Comparison of ENCODE assay signal across 26 cellular contexts in genomic region chr21:36204980-36205379, GRCh38.
"Had no signal": no experiment of that assay in that cellular context is flagged by ENCODE, and none has a peak within 500 bp of the region (broad histone marks: within the 10 kb centered on the region; RNA-seq: fewer than 3 reads in every experiment).

No MANE protein-coding gene starts in this region.

- H3K4me1 ChIP-seq: gastroesophageal sphincter, uterus had no signal

- H3K4me3 ChIP-seq: coronary artery, esophagus squamous epithelium, gastroesophageal sphincter, lung, pancreas, stomach, suprapubic skin, uterus had no signal

- H3K27me3 ChIP-seq: esophagus squamous epithelium, gastroesophageal sphincter, neutrophil, pancreas, stomach, suprapubic skin, uterus had no signal

- DNase-seq: activated CD4-positive, alpha-beta T cell treated with anti-CD3 and anti-CD28 coated beads for 1 hour; activated CD4-positive, alpha-beta T cell treated with anti-CD3 and anti-CD28 coated beads, Interleukin-2, amount 50 U/mL, for 1 hour; activated CD8-positive, alpha-beta memory T cell treated with anti-CD3 and anti-CD28 coated beads for 24 hours; activated CD8-positive, alpha-beta memory T cell treated with anti-CD3 and anti-CD28 coated beads, Interleukin-2, amount 50 U/mL, for 4 hours; activated naive CD8-positive, alpha-beta T cell treated with anti-CD3 and anti-CD28 coated beads for 36 hours; activated T-cell treated with anti-CD3 and anti-CD28 coated beads, Interleukin-2, amount 50 U/mL, for 24 hours; cerebellar nuclear complex; endodermal cell; esophagus squamous epithelium; naive thymus-derived CD8-positive, alpha-beta T cell; pancreas; small intestine; stimulated activated CD4-positive, alpha-beta T cell treated with anti-CD3 and anti-CD28 coated beads, Interleukin-2, amount 100 ng/mL, for 24 hours; stomach; T-helper 2 cell; trophoblast cell; uterus had no signal

- ATAC-seq: activated T-helper 17 cell treated with anti-CD3 and anti-CD28 coated beads, Interleukin-2, amount 50 U/mL, for 72 hours; gastroesophageal sphincter; naive thymus-derived CD8-positive, alpha-beta T cell; pancreas; sciatic nerve; stimulated activated effector memory CD8-positive, alpha-beta T cell treated with anti-CD3 and anti-CD28 coated beads, Interleukin-12 subunit alpha, Interleukin-12 subunit beta, amount 100 ng/mL, for 72 hours had no signal

- H3K9me3 ChIP-seq: esophagus squamous epithelium, gastroesophageal sphincter, neutrophil, pancreas, stomach, suprapubic skin, uterus had no signal

- H3K36me3 ChIP-seq: pancreas, uterus had no signal

- H3K27me3 Mint-ChIP-seq: activated naive CD8-positive, alpha-beta T cell treated with anti-CD3 and anti-CD28 coated beads for 36 hours; activated T-cell treated with anti-CD3 and anti-CD28 coated beads, Interleukin-2, amount 50 U/mL, for 24 hours; activated T-helper 17 cell treated with anti-CD3 and anti-CD28 coated beads, Interleukin-2, amount 50 U/mL, for 72 hours; naive thymus-derived CD8-positive, alpha-beta T cell had no signal

- H3K9me3 Mint-ChIP-seq: activated naive CD8-positive, alpha-beta T cell treated with anti-CD3 and anti-CD28 coated beads for 36 hours; activated T-cell treated with anti-CD3 and anti-CD28 coated beads, Interleukin-2, amount 50 U/mL, for 24 hours; activated T-helper 17 cell treated with anti-CD3 and anti-CD28 coated beads, Interleukin-2, amount 50 U/mL, for 72 hours; endodermal cell; mesothelial cell of epicardium; naive thymus-derived CD8-positive, alpha-beta T cell; stimulated activated effector memory CD8-positive, alpha-beta T cell treated with anti-CD3 and anti-CD28 coated beads, Interleukin-12 subunit alpha, Interleukin-12 subunit beta, amount 100 ng/mL, for 72 hours had no signal

- H3K27ac Mint-ChIP-seq: activated naive CD8-positive, alpha-beta T cell treated with anti-CD3 and anti-CD28 coated beads for 36 hours; activated T-cell treated with anti-CD3 and anti-CD28 coated beads, Interleukin-2, amount 50 U/mL, for 24 hours; activated T-helper 17 cell treated with anti-CD3 and anti-CD28 coated beads, Interleukin-2, amount 50 U/mL, for 72 hours; endodermal cell; mesothelial cell of epicardium; naive thymus-derived CD8-positive, alpha-beta T cell; stimulated activated effector memory CD8-positive, alpha-beta T cell treated with anti-CD3 and anti-CD28 coated beads, Interleukin-12 subunit alpha, Interleukin-12 subunit beta, amount 100 ng/mL, for 72 hours had no signal

- H3K36me3 Mint-ChIP-seq: activated naive CD8-positive, alpha-beta T cell treated with anti-CD3 and anti-CD28 coated beads for 36 hours had no signal

- H3K27ac ChIP-seq: coronary artery, gastroesophageal sphincter, neutrophil, pancreas, suprapubic skin, uterus had no signal

- H3K4me3 Mint-ChIP-seq: activated naive CD8-positive, alpha-beta T cell treated with anti-CD3 and anti-CD28 coated beads for 36 hours; activated T-cell treated with anti-CD3 and anti-CD28 coated beads, Interleukin-2, amount 50 U/mL, for 24 hours; activated T-helper 17 cell treated with anti-CD3 and anti-CD28 coated beads, Interleukin-2, amount 50 U/mL, for 72 hours; endodermal cell; mesothelial cell of epicardium; naive thymus-derived CD8-positive, alpha-beta T cell; stimulated activated effector memory CD8-positive, alpha-beta T cell treated with anti-CD3 and anti-CD28 coated beads, Interleukin-12 subunit alpha, Interleukin-12 subunit beta, amount 100 ng/mL, for 72 hours had no signal
